ENCODE assay signal across 32 cellular contexts in genomic region chr13:112178769-112179168, GRCh38.
"Had no signal": no experiment of that assay in that cellular context is flagged by ENCODE, and none has a peak within 500 bp of the region (broad histone marks: within the 10 kb centered on the region; RNA-seq: fewer than 3 reads in every experiment).

No MANE protein-coding gene starts in this region.

- H3K4me3 ChIP-seq: ascending aorta, breast epithelium, cardiac muscle cell, colonic mucosa, dorsolateral prefrontal cortex, esophagus muscularis mucosa, gastrocnemius medialis had no signal

- H3K4me3 Mint-ChIP-seq: activated CD8-positive, alpha-beta memory T cell treated with anti-CD3 and anti-CD28 coated beads, Interleukin-2, amount 10 ng/mL, durations not matched to agents 7 days and 5 days; activated CD8-positive, alpha-beta T cell treated with anti-CD3 and anti-CD28 coated beads for 36 hours; activated naive CD4-positive, alpha-beta T cell treated with anti-CD3 and anti-CD28 coated beads, Interleukin-2, amount 10 ng/mL, durations not matched to agents 7 days and 5 days; activated naive CD8-positive, alpha-beta T cell treated with anti-CD3 and anti-CD28 coated beads, Interleukin-2, amount 10 ng/mL, durations not matched to agents 7 days and 5 days; activated T-cell treated with anti-CD3 and anti-CD28 coated beads, Interleukin-2, amount 50 U/mL, for 24 hours; activated T-cell treated with anti-CD3 and anti-CD28 coated beads, Interleukin-2, amount 50 U/mL, for 72 hours; brain; dendritic cell treated with granulocyte-macrophage colony-stimulating factor and Interleukin-4, amounts not matched to agents 40 ng/mL and 50 ng/mL, for 4 days had no signal

- H3K27ac Mint-ChIP-seq: activated CD8-positive, alpha-beta memory T cell treated with anti-CD3 and anti-CD28 coated beads, Interleukin-2, amount 10 ng/mL, durations not matched to agents 7 days and 5 days; activated CD8-positive, alpha-beta T cell treated with anti-CD3 and anti-CD28 coated beads for 36 hours; activated naive CD4-positive, alpha-beta T cell treated with anti-CD3 and anti-CD28 coated beads, Interleukin-2, amount 10 ng/mL, durations not matched to agents 7 days and 5 days; activated naive CD4-positive, alpha-beta T cell treated with anti-CD3 and anti-CD28 coated beads, Interleukin-2, amount 50 U/mL, for 72 hours; activated naive CD8-positive, alpha-beta T cell treated with anti-CD3 and anti-CD28 coated beads, Interleukin-2, amount 10 ng/mL, durations not matched to agents 7 days and 5 days; activated T-cell treated with anti-CD3 and anti-CD28 coated beads, Interleukin-2, amount 50 U/mL, for 24 hours; activated T-cell treated with anti-CD3 and anti-CD28 coated beads, Interleukin-2, amount 50 U/mL, for 72 hours; brain; dendritic cell treated with granulocyte-macrophage colony-stimulating factor and Interleukin-4, amounts not matched to agents 40 ng/mL and 50 ng/mL, for 4 days had no signal

- H3K4me1 Mint-ChIP-seq: activated CD8-positive, alpha-beta memory T cell treated with anti-CD3 and anti-CD28 coated beads, Interleukin-2, amount 10 ng/mL, durations not matched to agents 7 days and 5 days; activated naive CD8-positive, alpha-beta T cell treated with anti-CD3 and anti-CD28 coated beads, Interleukin-2, amount 10 ng/mL, durations not matched to agents 7 days and 5 days had no signal

- DNase-seq: activated CD4-positive, alpha-beta T cell treated with anti-CD3 and anti-CD28 coated beads for 48 hours; activated CD4-positive, alpha-beta T cell treated with anti-CD3 and anti-CD28 coated beads, Interleukin-2, amount 50 U/mL, for 1 hour; activated CD4-positive, alpha-beta T cell treated with anti-CD3 and anti-CD28 coated beads, Interleukin-2, amount 50 U/mL, for 48 hours; activated CD4-positive, CD25-positive, alpha-beta regulatory T cell; activated CD4-positive, CD25-positive, alpha-beta regulatory T cell treated with anti-CD3 and anti-CD28 coated beads, Interleukin-2, amount 50 U/mL, for 72 hours; activated CD8-positive, alpha-beta memory T cell treated with anti-CD3 and anti-CD28 coated beads, Interleukin-2, amount 10 ng/mL, durations not matched to agents 7 days and 5 days; activated CD8-positive, alpha-beta memory T cell treated with anti-CD3 and anti-CD28 coated beads, Interleukin-2, amount 50 U/mL, for 4 hours; activated CD8-positive, alpha-beta T cell treated with anti-CD3 and anti-CD28 coated beads for 36 hours; activated gamma-delta T cell; activated naive CD4-positive, alpha-beta T cell; activated naive CD4-positive, alpha-beta T cell treated with anti-CD3 and anti-CD28 coated beads, Interleukin-2, amount 10 ng/mL, durations not matched to agents 7 days and 5 days; activated naive CD8-positive, alpha-beta T cell treated with anti-CD3 and anti-CD28 coated beads, Interleukin-2, amount 10 ng/mL, durations not matched to agents 7 days and 5 days; activated T-cell treated with anti-CD3 and anti-CD28 coated beads for 4 hours; activated T-cell treated with anti-CD3 and anti-CD28 coated beads, Interleukin-2, amount 50 U/mL, for 24 hours; activated T-cell treated with anti-CD3 and anti-CD28 coated beads, Interleukin-2, amount 50 U/mL, for 72 hours; central memory CD4-positive, alpha-beta T cell; cerebellar nuclear complex; colonic mucosa; effector memory CD4-positive, alpha-beta T cell; erythroblast; foreskin keratinocyte; gastrocnemius medialis; glutamatergic neuron; T-helper 2 cell had no signal

- H3K27me3 ChIP-seq: ascending aorta, colonic mucosa, foreskin keratinocyte, gastrocnemius medialis had no signal

- H3K4me1 ChIP-seq: ascending aorta, breast epithelium, colonic mucosa, foreskin keratinocyte, gastrocnemius medialis had no signal

- ATAC-seq: activated CD8-positive, alpha-beta memory T cell treated with anti-CD3 and anti-CD28 coated beads, Interleukin-2, amount 10 ng/mL, durations not matched to agents 7 days and 5 days; activated CD8-positive, alpha-beta T cell treated with anti-CD3 and anti-CD28 coated beads for 36 hours; activated naive CD4-positive, alpha-beta T cell treated with anti-CD3 and anti-CD28 coated beads, Interleukin-2, amount 50 U/mL, for 72 hours; activated T-cell treated with anti-CD3 and anti-CD28 coated beads, Interleukin-2, amount 50 U/mL, for 72 hours; foreskin keratinocyte; gastrocnemius medialis had no signal

- H3K36me3 Mint-ChIP-seq: activated CD8-positive, alpha-beta memory T cell treated with anti-CD3 and anti-CD28 coated beads, Interleukin-2, amount 10 ng/mL, durations not matched to agents 7 days and 5 days; activated naive CD4-positive, alpha-beta T cell treated with anti-CD3 and anti-CD28 coated beads, Interleukin-2, amount 10 ng/mL, durations not matched to agents 7 days and 5 days; activated naive CD4-positive, alpha-beta T cell treated with anti-CD3 and anti-CD28 coated beads, Interleukin-2, amount 50 U/mL, for 72 hours; activated naive CD8-positive, alpha-beta T cell treated with anti-CD3 and anti-CD28 coated beads, Interleukin-2, amount 10 ng/mL, durations not matched to agents 7 days and 5 days; brain had no signal

- H3K9me3 ChIP-seq: ascending aorta, colonic mucosa, gastrocnemius medialis had no signal

- H3K36me3 ChIP-seq: ascending aorta, breast epithelium, cardiac muscle cell, colonic mucosa, esophagus muscularis mucosa, gastrocnemius medialis had no signal

- H3K27ac ChIP-seq: ascending aorta, breast epithelium, cardiac muscle cell, colonic mucosa, dorsolateral prefrontal cortex, esophagus muscularis mucosa, foreskin keratinocyte, gastrocnemius medialis had no signal

- H3K27me3 Mint-ChIP-seq: activated CD8-positive, alpha-beta memory T cell treated with anti-CD3 and anti-CD28 coated beads, Interleukin-2, amount 10 ng/mL, durations not matched to agents 7 days and 5 days; activated naive CD4-positive, alpha-beta T cell treated with anti-CD3 and anti-CD28 coated beads, Interleukin-2, amount 10 ng/mL, durations not matched to agents 7 days and 5 days; activated naive CD8-positive, alpha-beta T cell treated with anti-CD3 and anti-CD28 coated beads, Interleukin-2, amount 10 ng/mL, durations not matched to agents 7 days and 5 days; dendritic cell treated with granulocyte-macrophage colony-stimulating factor and Interleukin-4, amounts not matched to agents 40 ng/mL and 50 ng/mL, for 4 days had no signal
